In the genomic region with DNA sequence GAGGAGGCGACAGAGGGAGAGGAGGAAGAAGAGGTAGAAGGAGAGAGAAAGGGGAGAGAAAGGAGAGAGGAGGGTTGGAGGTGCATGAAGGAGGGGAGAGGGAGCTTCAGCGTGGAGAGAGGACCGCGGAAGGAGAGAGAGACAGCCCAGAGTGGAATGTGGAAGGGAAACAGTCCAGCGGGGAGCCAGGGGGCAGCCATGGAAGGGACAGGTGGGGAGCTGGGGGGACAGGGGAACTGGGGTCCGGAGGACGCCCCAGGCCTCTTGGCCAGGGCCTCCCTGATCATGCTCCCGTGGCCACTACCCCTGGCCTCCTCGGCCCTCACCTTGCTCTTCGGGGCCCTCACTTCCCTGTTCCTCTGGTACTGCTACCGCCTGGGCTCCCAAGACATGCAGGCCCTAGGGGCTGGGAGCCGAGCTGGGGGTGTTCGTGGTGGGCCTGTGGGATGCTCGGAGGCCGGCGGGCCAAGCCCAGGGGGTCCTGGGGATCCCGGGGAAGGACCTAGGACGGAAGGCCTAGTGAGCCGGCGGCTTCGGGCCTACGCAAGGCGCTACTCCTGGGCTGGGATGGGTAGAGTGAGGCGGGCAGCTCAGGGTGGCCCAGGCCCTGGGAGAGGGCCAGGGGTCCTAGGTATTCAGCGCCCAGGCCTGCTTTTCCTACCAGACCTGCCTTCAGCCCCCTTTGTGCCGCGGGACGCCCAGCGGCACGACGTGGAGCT, we compare ENCODE assay signal across 1 cellular context.
TF ChIP-seq lines count a peak whose summit lies in the region.

No MANE protein-coding gene starts in this region.

TF ChIP-seq in IMR-90, 13 proteins besides CTCF, POLR2A, EP300 and RAD21:
- TF ChIP-seq NFE2L2 (IDR thresholded peaks at IDR 0.05; ENCODE audit: low read depth, low read length) (no peak), MAZ (IDR thresholded peaks at IDR 0.05; ENCODE audit: borderline replicate concordance, low read depth, low read length) (no peak), BHLHE40 (IDR thresholded peaks at IDR 0.05; ENCODE audit: low read depth, low read length) (no peak), ELK1 (IDR thresholded peaks at IDR 0.05; ENCODE audit: borderline replicate concordance, low read depth, low read length) (no peak)
